24 cellular contexts compared by ENCODE assay signal in genomic region chr12:50256761-50257160, GRCh38.
"Had no signal": no experiment of that assay in that cellular context is flagged by ENCODE, and none has a peak within 500 bp of the region (broad histone marks: within the 10 kb centered on the region; RNA-seq: fewer than 3 reads in every experiment).

No MANE protein-coding gene starts in this region.

- H3K9me3 ChIP-seq: mucosa of descending colon, spleen, thyroid gland had no signal

- H3K27me3 ChIP-seq: spleen, thyroid gland had no signal

- DNase-seq: activated CD4-positive, alpha-beta T cell treated with anti-CD3 and anti-CD28 coated beads for 1 hour; activated CD4-positive, alpha-beta T cell treated with anti-CD3 and anti-CD28 coated beads, Interleukin-2, amount 50 U/mL, for 1 hour; activated CD8-positive, alpha-beta T cell treated with anti-CD3 and anti-CD28 coated beads, Interleukin-2, amount 10 ng/mL, durations not matched to agents 7 days and 5 days; activated gamma-delta T cell; activated naive CD4-positive, alpha-beta T cell treated with anti-CD3 and anti-CD28 coated beads, Interleukin-2, amount 50 U/mL, for 16 hours; activated naive CD8-positive, alpha-beta T cell treated with anti-CD3 and anti-CD28 coated beads, Interleukin-2, amount 50 U/mL, for 24 hours; aorta; caudate nucleus; effector CD4-positive, alpha-beta T cell; hypothalamus; left cardiac atrium; naive B cell; nucleus accumbens; posterior cingulate gyrus; retina; spleen; stimulated activated CD4-positive, alpha-beta T cell treated with anti-CD3 and anti-CD28 coated beads, Interleukin-4, amount 100 ng/mL, for 1 hour; stimulated activated naive CD4-positive, alpha-beta T cell; T-helper 1 cell; thyroid gland had no signal

- H3K4me3 ChIP-seq: mucosa of descending colon, spleen, thyroid gland had no signal

- H3K36me3 ChIP-seq: spleen, thyroid gland had no signal

- FAIRE-seq: endometrium, islet of Langerhans, TTC549 had no signal

- ATAC-seq: activated CD8-positive, alpha-beta T cell treated with anti-CD3 and anti-CD28 coated beads, Interleukin-2, amount 10 ng/mL, durations not matched to agents 7 days and 5 days; activated naive CD8-positive, alpha-beta T cell treated with anti-CD3 and anti-CD28 coated beads, Interleukin-2, amount 50 U/mL, for 24 hours; mucosa of descending colon had no signal
